Comparison of ENCODE assay signal across 7 cellular contexts in genomic region chr1:121511886-121512285, GRCh38.
DNase-seq lines count a peak whose midpoint lies in the region; ATAC-seq, FAIRE-seq and TF ChIP-seq lines count a peak whose summit lies in the region.
"Not testable (repeated sequence)": the region's sequence is repeated elsewhere in the genome, so short reads cannot be mapped to it uniquely, and the experiment has no call there.

No MANE protein-coding gene starts in this region.

- H3K4me2 ChIP-seq in PC-9: peak overlapping the region; percentile 10; the same call in 1 of the 2 replicates
- H3K4me2 ChIP-seq in HepG2 (ENCODE audit: low read depth, low read length): peak overlapping the region; percentile 27; the same call in 1 of the 2 replicates

- not testable (repeated sequence) for ATAC-seq in activated CD4-positive, alpha-beta T cell treated with anti-CD3 and anti-CD28 coated beads for 36 hours; HepG2; stimulated activated memory B cell treated with anti-CD40 and anti-IgM and Interleukin-4, amounts not matched to agents 10 μg/mL and 1 μg/mL and 100 μg/mL, for 72 hours

- in situ Hi-C loops in HepG2 (cut with HindIII; ENCODE audit: extremely low pct_ligation_motif_present, low pct_unique_long_range_greater_than_20kb): not testable (repeated sequence)

- not testable (repeated sequence) for H3K4me3 Mint-ChIP-seq in activated CD4-positive, alpha-beta T cell treated with anti-CD3 and anti-CD28 coated beads for 36 hours; stimulated activated memory B cell treated with anti-CD40 and anti-IgM and Interleukin-4, amounts not matched to agents 10 μg/mL and 1 μg/mL and 100 μg/mL, for 72 hours

- not testable (repeated sequence) for H3K9me3 ChIP-seq in PC-9 (ENCODE audit: insufficient read depth, low read depth)
- peaks cover 28% of the 10 kb centered on the region for H3K9me3 ChIP-seq in HepG2 (ENCODE audit: low read length)

- not testable (repeated sequence) for H3K27me3 ChIP-seq in PC-9 (ENCODE audit: insufficient read depth, low read depth); HepG2 (ENCODE audit: control insufficient read depth in 1 of 2, insufficient read depth in 2 of 2, low read length in 2 of 2)

- H3K4me1 ChIP-seq in PC-9 (replicated peaks; ENCODE audit: insufficient read depth): not testable (repeated sequence)
- H3K4me1 ChIP-seq in HepG2 (ENCODE audit: insufficient read depth, low read length): peaks cover 18% of the 10 kb centered on the region

- FAIRE-seq in HepG2 (lab: Jason Lieb, UNC): not testable (repeated sequence)

- H3K27ac ChIP-seq in PC-9; HepG2 (ENCODE audit: extremely low read length, insufficient read depth, low read length): not testable (repeated sequence)

- peaks cover 32% of the 10 kb centered on the region for H3K4me1 Mint-ChIP-seq in activated CD4-positive, alpha-beta T cell treated with anti-CD3 and anti-CD28 coated beads for 36 hours
- H3K4me1 Mint-ChIP-seq in stimulated activated memory B cell treated with anti-CD40 and anti-IgM and Interleukin-4, amounts not matched to agents 10 μg/mL and 1 μg/mL and 100 μg/mL, for 72 hours: peaks cover 23% of the 10 kb centered on the region

- 60% methylated on average over 1 of the region's 1 CpG for WGBS in HepG2 (ENCODE audit: low lambda C conversion rate)

- not testable (repeated sequence) for BruUV-seq in PC-9 (replicated peaks; lab: Mats Ljungman, UMichigan)
- TSS peak; percentile 89 for BruUV-seq in HepG2 (replicated peaks; lab: Mats Ljungman, UMichigan)

- H3K4me3 ChIP-seq in NB4 (ENCODE audit: low read depth, low read length); PC-9; HepG2 (replicated peaks in 1 of 3; ENCODE audit: insufficient read depth in 1 of 3, low read depth in 2 of 3, low read length in 3 of 3): not testable (repeated sequence)

- H3K79me2 ChIP-seq in PC-9 (ENCODE audit: low read depth); HepG2 (ENCODE audit: insufficient read depth, low read length): not testable (repeated sequence)

- DNase-seq in Daoy (ENCODE audit: low read depth) (peak; percentile 9), NB4 (ENCODE audit: low read depth) (peak; percentile 63), amniotic epithelial cell (ENCODE audit: low read depth) (peak; percentile 19)
- not testable (repeated sequence) for DNase-seq in PC-9; activated CD4-positive, alpha-beta T cell treated with anti-CD3 and anti-CD28 coated beads for 36 hours; HepG2 (ENCODE audit: low spot score)

- H3K36me3 Mint-ChIP-seq in activated CD4-positive, alpha-beta T cell treated with anti-CD3 and anti-CD28 coated beads for 36 hours (ENCODE audit: low read depth): peaks cover 19% of the 10 kb centered on the region
- peaks cover 20% of the 10 kb centered on the region for H3K36me3 Mint-ChIP-seq in stimulated activated memory B cell treated with anti-CD40 and anti-IgM and Interleukin-4, amounts not matched to agents 10 μg/mL and 1 μg/mL and 100 μg/mL, for 72 hours

- TF ChIP-seq EP300 in HepG2 (IDR thresholded peaks at IDR 0.05; ENCODE audit: low read depth in 2 of 2, low read length in 2 of 2); HepG2 (CRISPR knock-in tag; IDR thresholded peaks at IDR 0.05; ENCODE audit: borderline replicate concordance): not testable (repeated sequence)

- not testable (repeated sequence) for H3K9ac ChIP-seq in HepG2 (ENCODE audit: insufficient read depth, low read depth, low read length)

- TF ChIP-seq RAD21 in HepG2 (CRISPR knock-in tag; IDR thresholded peaks at IDR 0.05): not testable (repeated sequence)

- H3K27ac Mint-ChIP-seq in activated CD4-positive, alpha-beta T cell treated with anti-CD3 and anti-CD28 coated beads for 36 hours: peak overlapping the region; percentile 48
- peak overlapping the region; percentile 3 for H3K27ac Mint-ChIP-seq in stimulated activated memory B cell treated with anti-CD40 and anti-IgM and Interleukin-4, amounts not matched to agents 10 μg/mL and 1 μg/mL and 100 μg/mL, for 72 hours

- intact Hi-C loops in PC-9 (cut with micrococcal nuclease; ENCODE audit: unreplicated experiment): loop anchor here (10.0 kb wide), 1 partner anchor 97 kb away; no protein-coding TSS in a partner anchor
- intact Hi-C loops in activated CD4-positive, alpha-beta T cell treated with anti-CD3 and anti-CD28 coated beads for 36 hours (cut with DNase I, micrococcal nuclease): not testable (repeated sequence)
- intact Hi-C loops in HepG2 (cut with micrococcal nuclease; ENCODE audit: unreplicated experiment): loop anchor here (2.0 kb wide), 1 partner anchor 75 kb away; no protein-coding TSS in a partner anchor

- H3F3A ChIP-seq in PC-9 (ENCODE audit: insufficient read depth, low read depth): not testable (repeated sequence)

- peaks cover 31% of the 10 kb centered on the region for H3K9me3 Mint-ChIP-seq in activated CD4-positive, alpha-beta T cell treated with anti-CD3 and anti-CD28 coated beads for 36 hours (ENCODE audit: low read depth)
- peaks cover 12% of the 10 kb centered on the region for H3K9me3 Mint-ChIP-seq in stimulated activated memory B cell treated with anti-CD40 and anti-IgM and Interleukin-4, amounts not matched to agents 10 μg/mL and 1 μg/mL and 100 μg/mL, for 72 hours

- POLR2A ChIA-PET in PC-9 (lab: Charles Lee; ENCODE audit: unreplicated experiment); activated CD4-positive, alpha-beta T cell treated with anti-CD3 and anti-CD28 coated beads for 36 hours (lab: Charles Lee): not testable (repeated sequence)
- POLR2A ChIA-PET in HepG2 (lab: Yijun Ruan, JAX): interaction anchor here (0.9 to 3.1 kb wide), 2 partner anchors 29 to 75 kb away, joined by 3 to 9 read pairs; no protein-coding TSS in a partner anchor

- CTCF ChIA-PET in PC-9 (lab: Charles Lee); activated CD4-positive, alpha-beta T cell treated with anti-CD3 and anti-CD28 coated beads for 36 hours (lab: Charles Lee); HepG2 (lab: Yijun Ruan, JAX; ENCODE audit: low intra/inter-chr PET ratio, low total read pairs): not testable (repeated sequence)

- TF ChIP-seq CTCF in NB4 (IDR thresholded peaks at IDR 0.05; ENCODE audit: low read depth, low read length); PC-9 (conservative IDR thresholded peaks at IDR 0.05); HepG2 (CRISPR knock-in tag; IDR thresholded peaks at IDR 0.05): not testable (repeated sequence)

- not testable (repeated sequence) for H3K27me3 Mint-ChIP-seq in activated CD4-positive, alpha-beta T cell treated with anti-CD3 and anti-CD28 coated beads for 36 hours; stimulated activated memory B cell treated with anti-CD40 and anti-IgM and Interleukin-4, amounts not matched to agents 10 μg/mL and 1 μg/mL and 100 μg/mL, for 72 hours

- not testable (repeated sequence) for H2AFZ ChIP-seq in PC-9; HepG2 (ENCODE audit: low read length)

- not testable (repeated sequence) for H3K9me2 ChIP-seq in PC-9 (ENCODE audit: insufficient read depth)

- not testable (repeated sequence) for H3K36me3 ChIP-seq in PC-9 (ENCODE audit: low read depth); HepG2 (replicated peaks in 1 of 2; ENCODE audit: control insufficient read depth in 1 of 2, insufficient read depth in 2 of 2, low read length in 2 of 2)

- not testable (repeated sequence) for TF ChIP-seq POLR2A in NB4 (IDR thresholded peaks at IDR 0.05; ENCODE audit: extremely low read depth, insufficient read length); HepG2 (IDR thresholded peaks at IDR 0.05; ENCODE audit: insufficient read depth in 1 of 2, low read depth in 2 of 2, low read length in 2 of 2)

- H4K20me1 ChIP-seq in PC-9 (ENCODE audit: insufficient read depth); HepG2 (ENCODE audit: insufficient read depth, low read length): not testable (repeated sequence)

TF ChIP-seq in HepG2, 621 proteins besides CTCF, POLR2A, EP300 and RAD21:
- TF ChIP-seq TRIM24 (CRISPR knock-in tag; IDR thresholded peaks at IDR 0.05) (0 out of 2 replicates have a peak, but pooled peaks have one; percentile 10), STAG1 (CRISPR knock-in tag; IDR thresholded peaks at IDR 0.05) (peak; percentile 14; the same call in 1 of the 2 replicates)
